18 cellular contexts compared by ENCODE assay signal in the genomic region with DNA sequence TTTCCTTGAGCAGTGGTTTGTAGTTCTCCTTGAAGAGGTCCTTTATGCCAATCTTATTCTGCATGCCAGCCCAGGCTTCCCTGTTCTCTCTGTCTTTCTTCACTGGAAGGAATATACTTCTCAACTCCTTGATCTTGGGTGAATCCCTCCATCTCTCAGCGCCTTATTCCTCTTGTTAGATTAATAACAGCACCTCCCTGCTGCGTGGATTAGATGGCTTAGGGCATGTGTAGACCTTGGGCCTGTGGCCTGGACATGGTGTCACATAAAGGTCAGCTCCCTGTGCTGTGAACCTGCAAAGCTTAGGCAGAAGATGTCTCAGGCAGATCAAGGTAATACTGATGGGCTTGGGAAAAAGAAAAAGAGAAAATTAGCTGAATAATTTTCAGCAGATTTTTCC. TPM values are rescaled to one million over a fixed set of nuclear protein-coding genes. Genes with fewer than 3 reads are reported as not detected.
A peak's percentile ranks its signal among the peaks of the same experiment; 100 is the strongest.
DNase-seq lines count a peak whose midpoint lies in the region; ATAC-seq lines count a peak whose summit lies in the region.
"Had no signal": no experiment of that assay in that cellular context is flagged by ENCODE, and none has a peak within 500 bp of the region (broad histone marks: within the 10 kb centered on the region; RNA-seq: fewer than 3 reads in every experiment).

No MANE protein-coding gene starts in this region.

- H3K9me2 ChIP-seq in Karpas-422 (replicated peaks; ENCODE audit: insufficient read depth, low read length), result no peaks in the 10 kb centered on the region

- H4K20me1 ChIP-seq in Karpas-422 (ENCODE audit: insufficient read depth, low read depth, low read length), result peaks cover 4% of the 10 kb centered on the region; the same call in 1 of the 2 replicates

- H3K79me2 ChIP-seq in Karpas-422 (ENCODE audit: low read length), result no peaks in the 10 kb centered on the region

- H3K27me3 Mint-ChIP-seq in activated T-cell treated with anti-CD3 and anti-CD28 coated beads, Interleukin-2, amount 50 U/mL, for 72 hours (ENCODE audit: low read depth), result no peaks in the 10 kb centered on the region
- no peaks in the 10 kb centered on the region for H3K27me3 Mint-ChIP-seq in effector memory CD8-positive, alpha-beta T cell

- ATAC-seq in activated T-cell treated with anti-CD3 and anti-CD28 coated beads, Interleukin-2, amount 50 U/mL, for 72 hours (replicated peaks in 1 of 2), result no peak
- ATAC-seq in effector memory CD8-positive, alpha-beta T cell (replicated peaks), result no peak
- ATAC-seq in HG03460 (IDR thresholded peaks at IDR 0.05; ENCODE audit: unreplicated experiment) (no peak), HG03442 (IDR thresholded peaks at IDR 0.05; ENCODE audit: unreplicated experiment) (no peak)
- ATAC-seq: K562, Panc1, Right ventricle myocardium inferior had no signal

- H3K9me3 Mint-ChIP-seq in activated T-cell treated with anti-CD3 and anti-CD28 coated beads, Interleukin-2, amount 50 U/mL, for 72 hours, result peaks cover 0 to 7% of the 10 kb centered on the region in 2 donors
- no peaks in the 10 kb centered on the region for H3K9me3 Mint-ChIP-seq in effector memory CD8-positive, alpha-beta T cell
- H3K9me3 Mint-ChIP-seq: HFFc6 had no signal

- H3K4me3 Mint-ChIP-seq in activated T-cell treated with anti-CD3 and anti-CD28 coated beads, Interleukin-2, amount 50 U/mL, for 72 hours, result no peak overlapping the region
- H3K4me3 Mint-ChIP-seq in effector memory CD8-positive, alpha-beta T cell, result peak overlapping the region; percentile 65 to 67
- H3K4me3 Mint-ChIP-seq: HFFc6 had no signal

- no peaks in the 10 kb centered on the region for H3K27me3 ChIP-seq in Karpas-422 (ENCODE audit: low read length)

- H3K4me1 ChIP-seq in Karpas-422 (ENCODE audit: low read length), result peaks cover 13% of the 10 kb centered on the region

- no peak overlapping the region for H3K4me3 ChIP-seq in Karpas-422 (ENCODE audit: low read length)
- H3K4me3 ChIP-seq: K562 had no signal

- no peak overlapping the region for H2AFZ ChIP-seq in Karpas-422 (ENCODE audit: low read length)

- H3K9ac ChIP-seq in Karpas-422 (ENCODE audit: low read length), result no peak overlapping the region

- H3K9me3 ChIP-seq in Karpas-422 (ENCODE audit: low read length), result no peaks in the 10 kb centered on the region

- H3K36me3 ChIP-seq in Karpas-422 (ENCODE audit: insufficient read depth, low read length), result no peaks in the 10 kb centered on the region

- peak overlapping the region; percentile 43 for H3K27ac Mint-ChIP-seq in activated T-cell treated with anti-CD3 and anti-CD28 coated beads, Interleukin-2, amount 50 U/mL, for 72 hours
- peak overlapping the region; percentile 95 to 97 for H3K27ac Mint-ChIP-seq in effector memory CD8-positive, alpha-beta T cell
- H3K27ac Mint-ChIP-seq: HFFc6 had no signal

- peaks cover 10 to 13% of the 10 kb centered on the region in 2 donors for H3K36me3 Mint-ChIP-seq in activated T-cell treated with anti-CD3 and anti-CD28 coated beads, Interleukin-2, amount 50 U/mL, for 72 hours (ENCODE audit: insufficient read depth in 2 of 2)
- H3K36me3 Mint-ChIP-seq in effector memory CD8-positive, alpha-beta T cell (ENCODE audit: insufficient read depth), result peaks cover 15% of the 10 kb centered on the region

- H3K4me2 ChIP-seq in Karpas-422 (ENCODE audit: low read depth, low read length, poor library complexity, severe bottlenecking), result peak overlapping the region; percentile 26

- peaks cover 56% of the 10 kb centered on the region for H3K4me1 Mint-ChIP-seq in activated T-cell treated with anti-CD3 and anti-CD28 coated beads, Interleukin-2, amount 50 U/mL, for 72 hours (ENCODE audit: low read depth)
- H3K4me1 Mint-ChIP-seq in effector memory CD8-positive, alpha-beta T cell (ENCODE audit: low read depth in 2 of 2), result peaks cover 79 to 82% of the 10 kb centered on the region in 2 donors

- DNase-seq in activated T-cell treated with anti-CD3 and anti-CD28 coated beads, Interleukin-2, amount 50 U/mL, for 72 hours, result no peak
- no peak for DNase-seq in activated T-cell treated with anti-CD3 and anti-CD28 coated beads, Interleukin-2, amount 50 U/mL, for 1 hour
- DNase-seq in Karpas-422, result no peak
- DNase-seq in effector memory CD8-positive, alpha-beta T cell, result no peak
- no peak for DNase-seq in NCI-H2107 treated with DMSO at 0.1 percent for 48 hours (lab: John Stamatoyannopoulos, UW; ENCODE audit: unreplicated experiment)
- DNase-seq: DMS153, HFFc6, NCI-H146, NCI-H446, NCI-H748 treated with DMSO at 0.1 percent for 48 hours had no signal

- H3K27ac ChIP-seq in Karpas-422 (ENCODE audit: low read length), result no peak overlapping the region
- H3K27ac ChIP-seq: HL-60 had no signal

RNA-seq across cellular contexts. Expression of a gene that starts 18.3 kb away (rescaled TPM):
- total RNA-seq in activated T-cell treated with anti-CD3 and anti-CD28 coated beads, Interleukin-2, amount 50 U/mL, for 72 hours, result 1 to 10 TPM; 8.2 to 9.0 TPM
- total RNA-seq in Karpas-422 (2014; rRNA removed; shearing (Covaris generic); ENCODE audit: low replicate concordance), result 0.11 TPM in 1 of 2 replicates, not detected in the other
- total RNA-seq: A673, H4, HFFc6, K562 had no signal

Comparison
In these comparisons a context has a peak if more than half of its experiments do, and no peak if none do; other contexts are left out.
1. H3K4me3 Mint-ChIP-seq: peak in effector memory CD8-positive, alpha-beta T cell (2 of 2); none in activated T-cell treated with anti-CD3 and anti-CD28 coated beads, Interleukin-2, amount 50 U/mL, for 72 hours (0 of 2).